ENCODE assay signal across 1 cellular context in the genomic region with DNA sequence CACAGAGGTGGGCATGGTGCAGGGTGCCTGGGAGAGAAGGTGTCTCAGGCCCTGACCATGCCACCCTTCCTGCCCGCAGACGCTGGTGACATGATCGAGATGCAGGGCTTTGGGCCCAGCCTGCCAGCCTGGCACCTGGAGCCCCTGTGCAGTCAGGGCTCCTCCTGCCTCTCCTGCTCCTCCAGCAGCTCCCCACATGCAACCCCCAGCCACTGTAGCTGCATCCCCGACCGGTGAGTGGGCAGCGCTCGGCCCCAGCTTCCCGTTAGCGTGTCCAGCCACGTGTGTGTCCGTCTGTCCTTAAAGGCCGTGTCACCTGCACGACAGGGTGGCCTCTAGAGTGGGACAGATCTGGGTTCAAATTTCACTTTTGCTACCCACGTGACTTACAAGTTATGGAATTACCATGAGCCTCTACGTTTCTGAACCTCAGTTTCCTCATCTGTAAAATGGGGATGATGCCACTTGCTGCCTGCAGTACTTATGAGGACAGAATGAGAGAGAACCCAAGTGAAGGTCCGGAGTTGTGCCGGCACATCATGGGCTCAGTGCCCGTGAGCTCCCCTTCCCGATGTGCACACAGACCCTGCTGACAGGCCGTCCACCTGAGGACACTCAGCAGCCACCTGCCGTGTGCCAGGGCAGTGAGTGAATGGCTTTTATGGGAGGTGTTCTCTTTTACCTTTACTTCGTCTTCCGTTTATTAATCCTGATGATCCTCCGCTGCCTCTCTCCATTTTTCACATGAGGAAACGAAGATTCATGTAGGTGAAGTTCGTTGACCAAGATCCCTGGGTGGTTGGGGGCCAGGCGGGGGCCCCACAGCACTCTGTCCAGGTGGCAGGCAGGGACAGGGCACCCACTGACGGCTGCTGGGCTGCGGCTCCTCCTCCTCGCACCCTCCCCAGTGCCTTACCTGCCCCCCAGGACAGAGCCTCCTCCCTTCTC.
A peak's percentile ranks its signal among the peaks of the same experiment; 100 is the strongest.
TF ChIP-seq lines count a peak whose summit lies in the region.

No MANE protein-coding gene starts in this region.

TF ChIP-seq in K562, 482 proteins besides CTCF, POLR2A, EP300 and RAD21:
- TF ChIP-seq BCOR (IDR thresholded peaks at IDR 0.05) (peak; percentile 40; the same call in 1 of the 2 replicates), ZBTB12 (CRISPR knock-in tag; IDR thresholded peaks at IDR 0.05) (no peak), KDM1A (IDR thresholded peaks at IDR 0.05) (0 out of 4 replicates have a peak, but pooled peaks of 1 of the 2 experiments have one; percentile 34), CHCHD3 (CRISPR knock-in tag; IDR thresholded peaks at IDR 0.05) (no peak), CREB1 (IDR thresholded peaks at IDR 0.05) (no peak), CREB1 (CRISPR knock-in tag; IDR thresholded peaks at IDR 0.05) (no peak)
